Comparison of ENCODE assay signal across 27 cellular contexts in the genomic region with DNA sequence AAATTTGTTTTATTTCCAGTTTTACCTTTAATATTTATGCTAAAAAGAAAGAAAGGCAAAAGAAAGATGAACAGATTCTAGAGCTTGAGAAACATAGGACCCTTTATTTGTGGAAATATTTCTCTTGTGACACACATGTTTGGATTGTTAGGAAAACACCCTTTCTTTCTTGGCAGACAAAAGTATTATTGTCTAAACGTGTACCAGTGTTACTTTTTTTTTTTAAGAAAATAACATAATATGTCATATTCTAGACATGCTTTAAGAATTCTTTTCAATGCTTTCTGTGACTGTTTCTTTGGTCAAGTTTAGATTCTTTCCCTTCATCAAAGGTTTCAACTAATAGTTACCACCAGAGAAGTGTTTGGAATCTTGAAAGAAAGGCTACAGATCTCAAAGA.
DNase-seq lines count a peak whose midpoint lies in the region; ATAC-seq and TF ChIP-seq lines count a peak whose summit lies in the region.
"Had no signal": no experiment of that assay in that cellular context is flagged by ENCODE, and none has a peak within 500 bp of the region (broad histone marks: within the 10 kb centered on the region; RNA-seq: fewer than 3 reads in every experiment).

No MANE protein-coding gene starts in this region.

- TF ChIP-seq CTCF in RWPE2 (IDR thresholded peaks at IDR 0.05; ENCODE audit: poor library complexity, severe bottlenecking) (no peak), osteocyte (IDR thresholded peaks at IDR 0.05) (no peak)

- no peak overlapping the region for H3K4me3 ChIP-seq in RWPE2 (ENCODE audit: severe bottlenecking)
- H3K4me3 ChIP-seq: gastroesophageal sphincter, hepatocyte, left lung, prostate gland, tibial artery had no signal

- no peaks in the 10 kb centered on the region for H3K9me3 ChIP-seq in RWPE2 (ENCODE audit: severe bottlenecking)
- H3K9me3 ChIP-seq: left lung, prostate gland, tibial artery had no signal

- peak; percentile 55 for ATAC-seq in RWPE2 (ENCODE audit: low read depth)
- no peak for ATAC-seq in GM19035 (IDR thresholded peaks at IDR 0.05; ENCODE audit: unreplicated experiment)
- ATAC-seq: gastroesophageal sphincter, left lung had no signal

- peak overlapping the region; percentile 67 for H3K27ac ChIP-seq in RWPE2 (ENCODE audit: poor library complexity, severe bottlenecking)
- H3K27ac ChIP-seq: gastroesophageal sphincter, hepatocyte, left lung, prostate gland, tibial artery had no signal

- H3K9me3 Mint-ChIP-seq in osteocyte (ENCODE audit: unreplicated experiment): peaks cover 16% of the 10 kb centered on the region
- H3K9me3 Mint-ChIP-seq: activated naive CD4-positive, alpha-beta T cell treated with anti-CD3 and anti-CD28 coated beads, Interleukin-2, amount 10 ng/mL, durations not matched to agents 7 days and 5 days had no signal

- no peaks in the 10 kb centered on the region for H3K27me3 ChIP-seq in RWPE2 (ENCODE audit: insufficient read depth, poor library complexity, severe bottlenecking)
- H3K27me3 ChIP-seq: hepatocyte, left lung, tibial artery had no signal

- H3K36me3 ChIP-seq in RWPE2 (ENCODE audit: low read depth): 0 out of 2 replicates have a peak, but pooled peaks cover 3% of the 10 kb centered on the region
- H3K36me3 ChIP-seq: gastroesophageal sphincter, left lung, prostate gland, tibial artery had no signal

- DNase-seq in AG20443 (ENCODE audit: low spot score) (peak; percentile 20), RWPE2 (ENCODE audit: low spot score) (no peak), dermis blood vessel endothelial cell (peak; percentile 44), iris pigment epithelial cell (ENCODE audit: low read depth) (peak; percentile 44), middle frontal gyrus (ENCODE audit: extremely low spot score, low spot score) (no peak), osteocyte (ENCODE audit: extremely low spot score, unreplicated experiment) (no peak)
- no peak for DNase-seq in stimulated activated CD4-positive, alpha-beta T cell treated with anti-CD3 and anti-CD28 coated beads, Interleukin-4, amount 100 ng/mL, for 1 hour
- DNase-seq: activated CD4-positive, alpha-beta memory T cell treated with anti-CD3 and anti-CD28 coated beads, Interleukin-2, amount 10 ng/mL, durations not matched to agents 7 days and 5 days; activated CD4-positive, alpha-beta T cell treated with anti-CD3 and anti-CD28 coated beads for 1 hour; activated CD8-positive, alpha-beta memory T cell treated with anti-CD3 and anti-CD28 coated beads, Interleukin-2, amount 50 U/mL, for 48 hours; activated naive CD4-positive, alpha-beta T cell treated with anti-CD3 and anti-CD28 coated beads, Interleukin-2, amount 10 ng/mL, durations not matched to agents 7 days and 5 days; amniotic stem cell; central memory CD4-positive, alpha-beta T cell; DMS53; GDM1; GOT3; HFFc6; immature natural killer cell; left lung; NCI-H1436; NCI-H2081 treated with DMSO at 0.1 percent for 48 hours; small intestine; tibial artery had no signal

- peaks cover 19% of the 10 kb centered on the region for H3K4me1 ChIP-seq in RWPE2 (ENCODE audit: insufficient read depth, poor library complexity, severe bottlenecking)
- H3K4me1 ChIP-seq: gastroesophageal sphincter, left lung, prostate gland had no signal

- H3K27ac Mint-ChIP-seq in osteocyte (ENCODE audit: unreplicated experiment): no peak overlapping the region
- H3K27ac Mint-ChIP-seq: activated CD4-positive, alpha-beta memory T cell treated with anti-CD3 and anti-CD28 coated beads, Interleukin-2, amount 10 ng/mL, durations not matched to agents 7 days and 5 days; activated naive CD4-positive, alpha-beta T cell treated with anti-CD3 and anti-CD28 coated beads, Interleukin-2, amount 10 ng/mL, durations not matched to agents 7 days and 5 days; HFFc6; immature natural killer cell had no signal

- H3K36me3 Mint-ChIP-seq in osteocyte (ENCODE audit: unreplicated experiment): no peaks in the 10 kb centered on the region
- H3K36me3 Mint-ChIP-seq: activated naive CD4-positive, alpha-beta T cell treated with anti-CD3 and anti-CD28 coated beads, Interleukin-2, amount 10 ng/mL, durations not matched to agents 7 days and 5 days; immature natural killer cell had no signal

- no peak overlapping the region for H3K4me3 Mint-ChIP-seq in osteocyte (ENCODE audit: unreplicated experiment)
- H3K4me3 Mint-ChIP-seq: activated CD4-positive, alpha-beta memory T cell treated with anti-CD3 and anti-CD28 coated beads, Interleukin-2, amount 10 ng/mL, durations not matched to agents 7 days and 5 days; activated naive CD4-positive, alpha-beta T cell treated with anti-CD3 and anti-CD28 coated beads, Interleukin-2, amount 10 ng/mL, durations not matched to agents 7 days and 5 days; HFFc6; immature natural killer cell had no signal

- H3K27me3 Mint-ChIP-seq in osteocyte (ENCODE audit: unreplicated experiment): no peaks in the 10 kb centered on the region
- H3K27me3 Mint-ChIP-seq: activated CD4-positive, alpha-beta memory T cell treated with anti-CD3 and anti-CD28 coated beads, Interleukin-2, amount 10 ng/mL, durations not matched to agents 7 days and 5 days; activated naive CD4-positive, alpha-beta T cell treated with anti-CD3 and anti-CD28 coated beads, Interleukin-2, amount 10 ng/mL, durations not matched to agents 7 days and 5 days had no signal

- H3K4me1 Mint-ChIP-seq in osteocyte (ENCODE audit: unreplicated experiment): no peaks in the 10 kb centered on the region
- H3K4me1 Mint-ChIP-seq: activated CD4-positive, alpha-beta memory T cell treated with anti-CD3 and anti-CD28 coated beads, Interleukin-2, amount 10 ng/mL, durations not matched to agents 7 days and 5 days; activated naive CD4-positive, alpha-beta T cell treated with anti-CD3 and anti-CD28 coated beads, Interleukin-2, amount 10 ng/mL, durations not matched to agents 7 days and 5 days; immature natural killer cell had no signal

Comparison
In these comparisons a context has a peak if more than half of its experiments do, and no peak if none do; other contexts are left out.
1. DNase-seq: peak in AG20443 (single experiment), dermis blood vessel endothelial cell (single experiment) and iris pigment epithelial cell (single experiment); none in RWPE2 (single experiment), middle frontal gyrus (single experiment), stimulated activated CD4-positive, alpha-beta T cell treated with anti-CD3 and anti-CD28 coated beads, Interleukin-4, amount 100 ng/mL, for 1 hour (single experiment) and osteocyte (single experiment).